ENCODE assay signal across 1 cellular context in genomic region chr15:56948000-56948765, GRCh38.
TF ChIP-seq lines count a peak whose summit lies in the region.

No MANE protein-coding gene starts in this region.

TF ChIP-seq in GM23338, 12 proteins besides CTCF, POLR2A, EP300 and RAD21 (continued from another document):
- TF ChIP-seq, protein P1, sequence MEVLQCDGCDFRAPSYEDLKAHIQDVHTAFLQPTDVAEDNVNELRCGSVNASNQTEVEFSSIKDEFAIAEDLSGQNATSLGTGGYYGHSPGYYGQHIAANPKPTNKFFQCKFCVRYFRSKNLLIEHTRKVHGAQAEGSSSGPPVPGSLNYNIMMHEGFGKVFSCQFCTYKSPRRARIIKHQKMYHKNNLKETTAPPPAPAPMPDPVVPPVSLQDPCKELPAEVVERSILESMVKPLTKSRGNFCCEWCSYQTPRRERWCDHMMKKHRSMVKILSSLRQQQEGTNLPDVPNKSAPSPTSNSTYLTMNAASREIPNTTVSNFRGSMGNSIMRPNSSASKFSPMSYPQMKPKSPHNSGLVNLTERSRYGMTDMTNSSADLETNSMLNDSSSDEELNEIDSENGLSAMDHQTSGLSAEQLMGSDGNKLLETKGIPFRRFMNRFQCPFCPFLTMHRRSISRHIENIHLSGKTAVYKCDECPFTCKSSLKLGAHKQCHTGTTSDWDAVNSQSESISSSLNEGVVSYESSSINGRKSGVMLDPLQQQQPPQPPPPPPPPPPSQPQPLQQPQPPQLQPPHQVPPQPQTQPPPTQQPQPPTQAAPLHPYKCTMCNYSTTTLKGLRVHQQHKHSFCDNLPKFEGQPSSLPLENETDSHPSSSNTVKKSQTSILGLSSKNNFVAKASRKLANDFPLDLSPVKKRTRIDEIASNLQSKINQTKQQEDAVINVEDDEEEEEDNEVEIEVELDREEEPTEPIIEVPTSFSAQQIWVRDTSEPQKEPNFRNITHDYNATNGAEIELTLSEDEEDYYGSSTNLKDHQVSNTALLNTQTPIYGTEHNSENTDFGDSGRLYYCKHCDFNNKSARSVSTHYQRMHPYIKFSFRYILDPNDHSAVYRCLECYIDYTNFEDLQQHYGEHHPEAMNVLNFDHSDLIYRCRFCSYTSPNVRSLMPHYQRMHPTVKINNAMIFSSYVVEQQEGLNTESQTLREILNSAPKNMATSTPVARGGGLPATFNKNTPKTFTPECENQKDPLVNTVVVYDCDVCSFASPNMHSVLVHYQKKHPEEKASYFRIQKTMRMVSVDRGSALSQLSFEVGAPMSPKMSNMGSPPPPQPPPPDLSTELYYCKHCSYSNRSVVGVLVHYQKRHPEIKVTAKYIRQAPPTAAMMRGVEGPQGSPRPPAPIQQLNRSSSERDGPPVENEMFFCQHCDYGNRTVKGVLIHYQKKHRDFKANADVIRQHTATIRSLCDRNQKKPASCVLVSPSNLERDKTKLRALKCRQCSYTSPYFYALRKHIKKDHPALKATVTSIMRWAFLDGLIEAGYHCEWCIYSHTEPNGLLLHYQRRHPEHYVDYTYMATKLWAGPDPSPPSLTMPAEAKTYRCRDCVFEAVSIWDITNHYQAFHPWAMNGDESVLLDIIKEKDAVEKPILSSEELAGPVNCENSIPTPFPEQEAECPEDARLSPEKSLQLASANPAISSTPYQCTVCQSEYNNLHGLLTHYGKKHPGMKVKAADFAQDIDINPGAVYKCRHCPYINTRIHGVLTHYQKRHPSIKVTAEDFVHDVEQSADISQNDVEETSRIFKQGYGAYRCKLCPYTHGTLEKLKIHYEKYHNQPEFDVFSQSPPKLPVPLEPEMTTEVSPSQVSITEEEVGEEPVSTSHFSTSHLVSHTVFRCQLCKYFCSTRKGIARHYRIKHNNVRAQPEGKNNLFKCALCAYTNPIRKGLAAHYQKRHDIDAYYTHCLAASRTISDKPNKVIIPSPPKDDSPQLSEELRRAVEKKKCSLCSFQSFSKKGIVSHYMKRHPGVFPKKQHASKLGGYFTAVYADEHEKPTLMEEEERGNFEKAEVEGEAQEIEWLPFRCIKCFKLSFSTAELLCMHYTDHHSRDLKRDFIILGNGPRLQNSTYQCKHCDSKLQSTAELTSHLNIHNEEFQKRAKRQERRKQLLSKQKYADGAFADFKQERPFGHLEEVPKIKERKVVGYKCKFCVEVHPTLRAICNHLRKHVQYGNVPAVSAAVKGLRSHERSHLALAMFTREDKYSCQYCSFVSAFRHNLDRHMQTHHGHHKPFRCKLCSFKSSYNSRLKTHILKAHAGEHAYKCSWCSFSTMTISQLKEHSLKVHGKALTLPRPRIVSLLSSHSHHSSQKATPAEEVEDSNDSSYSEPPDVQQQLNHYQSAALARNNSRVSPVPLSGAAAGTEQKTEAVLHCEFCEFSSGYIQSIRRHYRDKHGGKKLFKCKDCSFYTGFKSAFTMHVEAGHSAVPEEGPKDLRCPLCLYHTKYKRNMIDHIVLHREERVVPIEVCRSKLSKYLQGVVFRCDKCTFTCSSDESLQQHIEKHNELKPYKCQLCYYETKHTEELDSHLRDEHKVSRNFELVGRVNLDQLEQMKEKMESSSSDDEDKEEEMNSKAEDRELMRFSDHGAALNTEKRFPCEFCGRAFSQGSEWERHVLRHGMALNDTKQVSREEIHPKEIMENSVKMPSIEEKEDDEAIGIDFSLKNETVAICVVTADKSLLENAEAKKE (CRISPR knock-in tag; IDR thresholded peaks at IDR 0.05): no peak
- TF ChIP-seq EZH2 (IDR thresholded peaks at IDR 0.05; ENCODE audit: low read depth, unreplicated experiment) (no peak), NANOG (IDR thresholded peaks at IDR 0.05; ENCODE audit: borderline replicate concordance) (no peak), CREB1 (CRISPR knock-in tag; IDR thresholded peaks at IDR 0.05; ENCODE audit: low read depth) (no peak), ZNF331 (CRISPR knock-in tag; IDR thresholded peaks at IDR 0.05; ENCODE audit: low read depth) (no peak), POLR2AphosphoS5 (IDR thresholded peaks at IDR 0.05; ENCODE audit: low read depth) (no peak), ZNF114 (CRISPR knock-in tag; IDR thresholded peaks at IDR 0.05) (no peak)
- TF ChIP-seq, protein P2, sequence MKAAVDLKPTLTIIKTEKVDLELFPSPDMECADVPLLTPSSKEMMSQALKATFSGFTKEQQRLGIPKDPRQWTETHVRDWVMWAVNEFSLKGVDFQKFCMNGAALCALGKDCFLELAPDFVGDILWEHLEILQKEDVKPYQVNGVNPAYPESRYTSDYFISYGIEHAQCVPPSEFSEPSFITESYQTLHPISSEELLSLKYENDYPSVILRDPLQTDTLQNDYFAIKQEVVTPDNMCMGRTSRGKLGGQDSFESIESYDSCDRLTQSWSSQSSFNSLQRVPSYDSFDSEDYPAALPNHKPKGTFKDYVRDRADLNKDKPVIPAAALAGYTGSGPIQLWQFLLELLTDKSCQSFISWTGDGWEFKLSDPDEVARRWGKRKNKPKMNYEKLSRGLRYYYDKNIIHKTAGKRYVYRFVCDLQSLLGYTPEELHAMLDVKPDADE (IDR thresholded peaks at IDR 0.05): no peak
- TF ChIP-seq, protein P3, sequence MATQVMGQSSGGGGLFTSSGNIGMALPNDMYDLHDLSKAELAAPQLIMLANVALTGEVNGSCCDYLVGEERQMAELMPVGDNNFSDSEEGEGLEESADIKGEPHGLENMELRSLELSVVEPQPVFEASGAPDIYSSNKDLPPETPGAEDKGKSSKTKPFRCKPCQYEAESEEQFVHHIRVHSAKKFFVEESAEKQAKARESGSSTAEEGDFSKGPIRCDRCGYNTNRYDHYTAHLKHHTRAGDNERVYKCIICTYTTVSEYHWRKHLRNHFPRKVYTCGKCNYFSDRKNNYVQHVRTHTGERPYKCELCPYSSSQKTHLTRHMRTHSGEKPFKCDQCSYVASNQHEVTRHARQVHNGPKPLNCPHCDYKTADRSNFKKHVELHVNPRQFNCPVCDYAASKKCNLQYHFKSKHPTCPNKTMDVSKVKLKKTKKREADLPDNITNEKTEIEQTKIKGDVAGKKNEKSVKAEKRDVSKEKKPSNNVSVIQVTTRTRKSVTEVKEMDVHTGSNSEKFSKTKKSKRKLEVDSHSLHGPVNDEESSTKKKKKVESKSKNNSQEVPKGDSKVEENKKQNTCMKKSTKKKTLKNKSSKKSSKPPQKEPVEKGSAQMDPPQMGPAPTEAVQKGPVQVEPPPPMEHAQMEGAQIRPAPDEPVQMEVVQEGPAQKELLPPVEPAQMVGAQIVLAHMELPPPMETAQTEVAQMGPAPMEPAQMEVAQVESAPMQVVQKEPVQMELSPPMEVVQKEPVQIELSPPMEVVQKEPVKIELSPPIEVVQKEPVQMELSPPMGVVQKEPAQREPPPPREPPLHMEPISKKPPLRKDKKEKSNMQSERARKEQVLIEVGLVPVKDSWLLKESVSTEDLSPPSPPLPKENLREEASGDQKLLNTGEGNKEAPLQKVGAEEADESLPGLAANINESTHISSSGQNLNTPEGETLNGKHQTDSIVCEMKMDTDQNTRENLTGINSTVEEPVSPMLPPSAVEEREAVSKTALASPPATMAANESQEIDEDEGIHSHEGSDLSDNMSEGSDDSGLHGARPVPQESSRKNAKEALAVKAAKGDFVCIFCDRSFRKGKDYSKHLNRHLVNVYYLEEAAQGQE (IDR thresholded peaks at IDR 0.05; ENCODE audit: unreplicated experiment): no peak
TF ChIP-seq in GM23338: peak in this region for 0.
